Comparison of ENCODE assay signal across 7 cellular contexts in genomic region chr16:67529639-67530012, GRCh38. TPM values are rescaled to one million over a fixed set of nuclear protein-coding genes. Genes with fewer than 3 reads are reported as not detected.
DNase-seq lines count a peak whose midpoint lies in the region; ATAC-seq and TF ChIP-seq lines count a peak whose summit lies in the region.

No MANE protein-coding gene starts in this region.

- no peak for TF ChIP-seq EP300 in sigmoid colon (IDR thresholded peaks at IDR 0.05)

- H3K4me3 ChIP-seq in heart left ventricle (peak overlapping the region; percentile 66 to 97 (median 82)), sigmoid colon (peak overlapping the region; percentile 60 to 98 (median 76))

- TF ChIP-seq POLR2A in heart left ventricle (IDR thresholded peaks at IDR 0.05) (no peak), sigmoid colon (IDR thresholded peaks at IDR 0.05) (no peak)

- peaks cover 65% of the 10 kb centered on the region for H3K4me1 Mint-ChIP-seq in HFFc6 (ENCODE audit: low read depth)
- H3K4me1 Mint-ChIP-seq in activated CD4-positive, alpha-beta memory T cell treated with anti-CD3 and anti-CD28 coated beads for 36 hours (ENCODE audit: low read depth) = peaks cover 15% of the 10 kb centered on the region

- H3K27ac Mint-ChIP-seq in HFFc6 = peak overlapping the region; percentile 94
- H3K27ac Mint-ChIP-seq in activated CD4-positive, alpha-beta memory T cell treated with anti-CD3 and anti-CD28 coated beads for 36 hours = no peak overlapping the region

- H3K9me3 Mint-ChIP-seq in HFFc6 = no peaks in the 10 kb centered on the region
- no peaks in the 10 kb centered on the region for H3K9me3 Mint-ChIP-seq in activated CD4-positive, alpha-beta memory T cell treated with anti-CD3 and anti-CD28 coated beads for 36 hours

- no peak for DNase-seq in HFFc6
- DNase-seq in activated CD4-positive, alpha-beta memory T cell treated with anti-CD3 and anti-CD28 coated beads for 36 hours = no peak
- no peak for DNase-seq in heart left ventricle
- DNase-seq in sigmoid colon = no peak
- no peak for DNase-seq in UCSD-AML1 (lab: John Stamatoyannopoulos, UW; ENCODE audit: unreplicated experiment)
- DNase-seq in NCI-H187 treated with DMSO at 0.1 percent for 48 hours (lab: John Stamatoyannopoulos, UW) = no peak

- no peak for TF ChIP-seq CTCF in HFFc6 (IDR thresholded peaks at IDR 0.05)
- no peak for TF ChIP-seq CTCF in heart left ventricle (IDR thresholded peaks at IDR 0.05)
- TF ChIP-seq CTCF in sigmoid colon (IDR thresholded peaks at IDR 0.05) = no peak

- CTCF ChIA-PET in activated CD4-positive, alpha-beta memory T cell treated with anti-CD3 and anti-CD28 coated beads for 36 hours (lab: Charles Lee) = interaction anchor here (1.0 to 10.9 kb wide), 4 partner anchors 9 to 114 kb away, joined by 3 to 106 read pairs (median 5); no protein-coding TSS in a partner anchor

- POLR2A ChIA-PET in activated CD4-positive, alpha-beta memory T cell treated with anti-CD3 and anti-CD28 coated beads for 36 hours (lab: Charles Lee) = interaction anchor here (0.6 to 1.0 kb wide), 2 partner anchors 16 to 31 kb away, joined by 3 read pairs; no protein-coding TSS in a partner anchor

- H3K9me3 ChIP-seq in heart left ventricle (no peaks in the 10 kb centered on the region), sigmoid colon (no peaks in the 10 kb centered on the region)

- peaks cover 0 to 5% (median 0%) of the 10 kb centered on the region in 9 donors for H3K36me3 ChIP-seq in heart left ventricle
- no peaks in the 10 kb centered on the region for H3K36me3 ChIP-seq in sigmoid colon

- ATAC-seq in heart left ventricle (peak in 3 of 4 donors; percentile 2 to 15 (median 9)), GM21381 (IDR thresholded peaks at IDR 0.05; ENCODE audit: unreplicated experiment) (no peak)

- H3K4me1 ChIP-seq in heart left ventricle (peaks cover 0 to 64% (median 45%) of the 10 kb centered on the region in 12 donors), sigmoid colon (peaks cover 0 to 38% (median 24%) of the 10 kb centered on the region in 4 donors)

- WGBS in heart left ventricle, 4 donors = 1 to 5% (median 3%) methylated on average over 14 to 15 of the region's 15 CpGs
- 7 to 18% methylated on average over 15 of the region's 15 CpGs for WGBS in sigmoid colon, 2 donors

- H3K27ac ChIP-seq in heart left ventricle (peak overlapping the region; percentile 80 to 99 (median 96)), sigmoid colon (peak overlapping the region; percentile 86 to 97 (median 94))

- H3K27me3 Mint-ChIP-seq in HFFc6 (ENCODE audit: insufficient read depth) = peaks cover 1% of the 10 kb centered on the region
- H3K27me3 Mint-ChIP-seq in activated CD4-positive, alpha-beta memory T cell treated with anti-CD3 and anti-CD28 coated beads for 36 hours = peaks cover 19% of the 10 kb centered on the region

- peak overlapping the region; percentile 94 for H3K4me3 Mint-ChIP-seq in HFFc6
- peak overlapping the region; percentile 68 for H3K4me3 Mint-ChIP-seq in activated CD4-positive, alpha-beta memory T cell treated with anti-CD3 and anti-CD28 coated beads for 36 hours

- intact Hi-C loops in activated CD4-positive, alpha-beta memory T cell treated with anti-CD3 and anti-CD28 coated beads for 36 hours (cut with micrococcal nuclease) = loop anchor here (2.0 to 10.0 kb wide), 2 partner anchors 33 to 275 kb away; partner anchors contain the start of genes CTCF, RANBP10 and TSNAXIP1
- intact Hi-C loops in heart left ventricle (cut with DNase I) = loop anchor here in 7 of 10 donors (2.0 to 10.0 kb wide), 8 partner anchors 33 to 535 kb away; partner anchors contain the start of genes CTCF (in 4 of the 7), CTRL (in 3 of the 7), PSMB10 (in 2 of the 7) and RANBP10 (in 1 of the 7)
- intact Hi-C loops in sigmoid colon (cut with DNase I) = loop anchor here (2.0 to 10.0 kb wide), 4 partner anchors 131 to 405 kb away; partner anchors contain the start of genes ACD, CENPT, CTRL and NUTF2

- H3K36me3 Mint-ChIP-seq in HFFc6 (ENCODE audit: low read depth) = peaks cover 5% of the 10 kb centered on the region; the same call in 1 of the 2 replicates
- no peaks in the 10 kb centered on the region for H3K36me3 Mint-ChIP-seq in activated CD4-positive, alpha-beta memory T cell treated with anti-CD3 and anti-CD28 coated beads for 36 hours

- H3K27me3 ChIP-seq in heart left ventricle (no peaks in the 10 kb centered on the region), sigmoid colon (no peaks in the 10 kb centered on the region)

RNA-seq across cellular contexts. Expression of gene RIPOR1, which starts 1.0 kb away (rescaled TPM):
- total RNA-seq in HFFc6 (2021; fragmentation: NEBNext Ultra II Directional; extraction: Animal tissue kit (Norgen Biotek cat#: 25700)) = 100 to 1,000 TPM in 1 of 6 experiments, 10 to 100 TPM in 5; 72.2 to 101 (median 82.9) TPM
- 10 to 100 TPM; 33.4 to 37.9 TPM for total RNA-seq in activated CD4-positive, alpha-beta memory T cell treated with anti-CD3 and anti-CD28 coated beads for 36 hours
- total RNA-seq in heart left ventricle (100 to 1,000 TPM in 1 of 9 donors, 10 to 100 TPM in 8; 51.1 to 156 (median 69.4) TPM), sigmoid colon (10 to 100 TPM; 23.9 to 60.9 (median 35.2) TPM)
- polyA plus RNA-seq in heart left ventricle (10 to 100 TPM; 40.7 to 45.5 TPM), sigmoid colon (10 to 100 TPM; 10.2 to 26.7 (median 11.8) TPM)

RNA-seq across cellular contexts. Expression of gene CTCF, which starts 32.7 kb away (rescaled TPM):
- 10 to 100 TPM; 22.6 to 31.1 (median 29.4) TPM for total RNA-seq in HFFc6 (2021; fragmentation: NEBNext Ultra II Directional; extraction: Animal tissue kit (Norgen Biotek cat#: 25700))
- 10 to 100 TPM; 48.9 to 51.5 TPM for total RNA-seq in activated CD4-positive, alpha-beta memory T cell treated with anti-CD3 and anti-CD28 coated beads for 36 hours
- 10 to 100 TPM; 19.0 to 35.8 (median 25.4) TPM for total RNA-seq in heart left ventricle
- polyA plus RNA-seq in heart left ventricle = 10 to 100 TPM; 13.9 to 18.6 TPM
- 10 to 100 TPM; 29.2 to 45.7 (median 35.8) TPM for total RNA-seq in sigmoid colon
- polyA plus RNA-seq in sigmoid colon = 10 to 100 TPM; 25.8 to 28.8 (median 27.5) TPM

RNA-seq across cellular contexts. Expression of gene AGRP, which starts 46.3 kb away (rescaled TPM):
- total RNA-seq in HFFc6 (2021; fragmentation: NEBNext Ultra II Directional; extraction: Animal tissue kit (Norgen Biotek cat#: 25700)) = not detected
- total RNA-seq in activated CD4-positive, alpha-beta memory T cell treated with anti-CD3 and anti-CD28 coated beads for 36 hours = not detected
- not detected for total RNA-seq in heart left ventricle
- polyA plus RNA-seq in heart left ventricle = not detected
- total RNA-seq in sigmoid colon = not detected
- not detected for polyA plus RNA-seq in sigmoid colon

RNA-seq across cellular contexts. Expression of gene ATP6V0D1, which starts 48.7 kb away (rescaled TPM):
- total RNA-seq in HFFc6 (2021; fragmentation: NEBNext Ultra II Directional; extraction: Animal tissue kit (Norgen Biotek cat#: 25700)) = 100 to 1,000 TPM; 102 to 130 (median 118) TPM
- 10 to 100 TPM; 25.0 to 26.3 TPM for total RNA-seq in activated CD4-positive, alpha-beta memory T cell treated with anti-CD3 and anti-CD28 coated beads for 36 hours
- 100 to 1,000 TPM in 3 of 9 donors, 10 to 100 TPM in 6; 52.7 to 141 (median 68.5) TPM for total RNA-seq in heart left ventricle
- polyA plus RNA-seq in heart left ventricle = 100 to 1,000 TPM in 1 of 2 donors, 10 to 100 TPM in 1; 18.6 to 104 TPM
- 100 to 1,000 TPM in 2 of 4 donors, 10 to 100 TPM in 2; 70.3 to 112 (median 93.6) TPM for total RNA-seq in sigmoid colon
- 100 to 1,000 TPM; 214 to 287 (median 231) TPM for polyA plus RNA-seq in sigmoid colon
